Comparison of ENCODE assay signal across 14 cellular contexts in genomic region chr16:2533912-2534311, GRCh38. TPM values are rescaled to one million over a fixed set of nuclear protein-coding genes. Genes with fewer than 3 reads are reported as not detected.
A peak's percentile ranks its signal among the peaks of the same experiment; 100 is the strongest.
DNase-seq lines count a peak whose midpoint lies in the region; ATAC-seq and TF ChIP-seq lines count a peak whose summit lies in the region.
"Had no signal": no experiment of that assay in that cellular context is flagged by ENCODE, and none has a peak within 500 bp of the region (broad histone marks: within the 10 kb centered on the region; RNA-seq: fewer than 3 reads in every experiment).

No MANE protein-coding gene starts in this region.

- CTCF ChIA-PET in CD8-positive, alpha-beta T cell (lab: Charles Lee), result no interaction called here

- H3K36me3 Mint-ChIP-seq in CD8-positive, alpha-beta T cell, result peaks cover 20% of the 10 kb centered on the region
- no peaks in the 10 kb centered on the region for H3K36me3 Mint-ChIP-seq in activated naive CD8-positive, alpha-beta T cell treated with anti-CD3 and anti-CD28 coated beads, Interleukin-2, amount 10 ng/mL, durations not matched to agents 7 days and 5 days
- no peaks in the 10 kb centered on the region for H3K36me3 Mint-ChIP-seq in natural killer cell treated with Interleukin-12 subunit alpha and Interleukin-12 subunit beta and Interleukin-15 and Interleukin-18, amount 100 ng/mL, for 72 hours

- H3K4me3 Mint-ChIP-seq in CD8-positive, alpha-beta T cell, result peak overlapping the region; percentile 53
- H3K4me3 Mint-ChIP-seq in activated naive CD8-positive, alpha-beta T cell treated with anti-CD3 and anti-CD28 coated beads, Interleukin-2, amount 10 ng/mL, durations not matched to agents 7 days and 5 days, result peak overlapping the region; percentile 49
- H3K4me3 Mint-ChIP-seq in natural killer cell treated with Interleukin-12 subunit alpha and Interleukin-12 subunit beta and Interleukin-15 and Interleukin-18, amount 100 ng/mL, for 72 hours, result peak overlapping the region; percentile 66

- H3K4me1 Mint-ChIP-seq in CD8-positive, alpha-beta T cell (ENCODE audit: low read depth), result peaks cover 25% of the 10 kb centered on the region
- peaks cover 19% of the 10 kb centered on the region for H3K4me1 Mint-ChIP-seq in activated naive CD8-positive, alpha-beta T cell treated with anti-CD3 and anti-CD28 coated beads, Interleukin-2, amount 10 ng/mL, durations not matched to agents 7 days and 5 days
- H3K4me1 Mint-ChIP-seq in natural killer cell treated with Interleukin-12 subunit alpha and Interleukin-12 subunit beta and Interleukin-15 and Interleukin-18, amount 100 ng/mL, for 72 hours (ENCODE audit: low read depth in 2 of 2), result peaks cover 23 to 26% of the 10 kb centered on the region in 2 donors

- WGBS in smooth muscle cell (ENCODE audit: low lambda C conversion rate), result 95% methylated on average over 11 of the region's 11 CpGs

- intact Hi-C loops in CD8-positive, alpha-beta T cell (cut with DNase I, micrococcal nuclease), result loop anchor here (2.0 to 10.0 kb wide), 7 partner anchors 71 to 1949 kb away; partner anchors contain the start of genes CCNF (in 1 of the 2), CORO7 (in 1 of the 2), CREBBP (in 1 of the 2) and ELOB (in 1 of the 2)

- no peaks in the 10 kb centered on the region for H3K9me3 Mint-ChIP-seq in CD8-positive, alpha-beta T cell
- H3K9me3 Mint-ChIP-seq in activated naive CD8-positive, alpha-beta T cell treated with anti-CD3 and anti-CD28 coated beads, Interleukin-2, amount 10 ng/mL, durations not matched to agents 7 days and 5 days, result no peaks in the 10 kb centered on the region
- H3K9me3 Mint-ChIP-seq in natural killer cell treated with Interleukin-12 subunit alpha and Interleukin-12 subunit beta and Interleukin-15 and Interleukin-18, amount 100 ng/mL, for 72 hours, result no peaks in the 10 kb centered on the region

- no peak for DNase-seq in CD8-positive, alpha-beta T cell
- no peak for DNase-seq in activated naive CD8-positive, alpha-beta T cell treated with anti-CD3 and anti-CD28 coated beads, Interleukin-2, amount 10 ng/mL, durations not matched to agents 7 days and 5 days
- DNase-seq in natural killer cell treated with Interleukin-12 subunit alpha and Interleukin-12 subunit beta and Interleukin-15 and Interleukin-18, amount 100 ng/mL, for 72 hours (ENCODE audit: low spot score), result no peak
- no peak for DNase-seq in DMS153 (lab: John Stamatoyannopoulos, UW)
- no peak for DNase-seq in smooth muscle cell (lab: John Stamatoyannopoulos, UW; ENCODE audit: unreplicated experiment)
- DNase-seq: erythroblast; heart right ventricle; OCI-M1; retina; stimulated activated CD4-positive, alpha-beta T cell treated with anti-CD3 and anti-CD28 coated beads, Interleukin-2, amount 100 ng/mL, for 48 hours had no signal

- peak overlapping the region in 1 of 11 experiments; percentile 82; a peak in 3 of 22 replicates for H3K27ac ChIP-seq in BLaER1 treated with 17β-estradiol and CSF1 and Interleukin-3, amounts not matched to agents 10 nM and 100 nM
- H3K27ac ChIP-seq in CD8-positive, alpha-beta T cell (ENCODE audit: low read depth, low read length), result no peak overlapping the region
- H3K27ac ChIP-seq in smooth muscle cell (ENCODE audit: low read depth), result no peak overlapping the region

- no peaks in the 10 kb centered on the region for H3K27me3 Mint-ChIP-seq in CD8-positive, alpha-beta T cell (ENCODE audit: low read depth)
- no peaks in the 10 kb centered on the region for H3K27me3 Mint-ChIP-seq in activated naive CD8-positive, alpha-beta T cell treated with anti-CD3 and anti-CD28 coated beads, Interleukin-2, amount 10 ng/mL, durations not matched to agents 7 days and 5 days
- H3K27me3 Mint-ChIP-seq in natural killer cell treated with Interleukin-12 subunit alpha and Interleukin-12 subunit beta and Interleukin-15 and Interleukin-18, amount 100 ng/mL, for 72 hours, result no peaks in the 10 kb centered on the region

- H2AFZ ChIP-seq in smooth muscle cell (ENCODE audit: low read depth), result no peak overlapping the region

- H3K9ac ChIP-seq in BLaER1 treated with 17β-estradiol and CSF1 and Interleukin-3, amounts not matched to agents 10 nM and 100 nM, result peak overlapping the region in 2 of 11 experiments; percentile 82 to 89; a peak in 3 of 22 replicates
- H3K9ac ChIP-seq in smooth muscle cell (ENCODE audit: low read depth), result no peak overlapping the region

- peaks cover 33 to 75% (median 45%) of the 10 kb centered on the region in 10 experiments for H3K4me1 ChIP-seq in BLaER1 treated with 17β-estradiol and CSF1 and Interleukin-3, amounts not matched to agents 10 nM and 100 nM
- H3K4me1 ChIP-seq in CD8-positive, alpha-beta T cell (ENCODE audit: insufficient read depth, low read length), result peaks cover 20% of the 10 kb centered on the region
- H3K4me1 ChIP-seq in smooth muscle cell (ENCODE audit: low read depth), result peaks cover 6% of the 10 kb centered on the region

- H4K20me1 ChIP-seq in BLaER1 treated with 17β-estradiol and CSF1 and Interleukin-3, amounts not matched to agents 10 nM and 100 nM, result peaks cover 5 to 33% (median 10%) of the 10 kb centered on the region in 11 experiments; a peak in 21 of 22 replicates
- H4K20me1 ChIP-seq in smooth muscle cell (ENCODE audit: low read depth), result peaks cover 5% of the 10 kb centered on the region

- H3K79me2 ChIP-seq in smooth muscle cell (ENCODE audit: low read depth), result peaks cover 5% of the 10 kb centered on the region

- H3K27me3 ChIP-seq in BLaER1 treated with 17β-estradiol and CSF1 and Interleukin-3, amounts not matched to agents 10 nM and 100 nM, result no peaks in the 10 kb centered on the region
- H3K27me3 ChIP-seq in CD8-positive, alpha-beta T cell (ENCODE audit: insufficient read depth, low read length), result no peaks in the 10 kb centered on the region
- no peaks in the 10 kb centered on the region for H3K27me3 ChIP-seq in smooth muscle cell (ENCODE audit: low read depth)
- H3K27me3 ChIP-seq: heart right ventricle had no signal

- peaks cover 5 to 21% (median 16%) of the 10 kb centered on the region in 11 experiments; a peak in 21 of 22 replicates for H3K36me3 ChIP-seq in BLaER1 treated with 17β-estradiol and CSF1 and Interleukin-3, amounts not matched to agents 10 nM and 100 nM
- H3K36me3 ChIP-seq in CD8-positive, alpha-beta T cell (ENCODE audit: insufficient read depth, low read length), result peaks cover under 1% of the 10 kb centered on the region
- no peaks in the 10 kb centered on the region for H3K36me3 ChIP-seq in smooth muscle cell (ENCODE audit: low read depth)

- POLR2A ChIA-PET in CD8-positive, alpha-beta T cell (lab: Charles Lee), result interaction anchor here (3.5 kb wide), 1 partner anchor 379 kb away, joined by 16 read pairs; the partner anchor contains the start of gene TRAF7
- POLR2A ChIA-PET in activated naive CD8-positive, alpha-beta T cell treated with anti-CD3 and anti-CD28 coated beads, Interleukin-2, amount 10 ng/mL, durations not matched to agents 7 days and 5 days (lab: Charles Lee), result interaction anchor here (0.5 to 3.7 kb wide), 2 partner anchors 14 to 96 kb away, joined by 3 to 69 read pairs; partner anchors contain the start of gene AMDHD2

- no peak overlapping the region for H3K4me3 ChIP-seq in BLaER1 treated with 17β-estradiol and CSF1 and Interleukin-3, amounts not matched to agents 10 nM and 100 nM
- no peak overlapping the region for H3K4me3 ChIP-seq in CD8-positive, alpha-beta T cell (ENCODE audit: low read depth, low read length)
- H3K4me3 ChIP-seq in smooth muscle cell, result no peak overlapping the region

- no peak for ATAC-seq in CD8-positive, alpha-beta T cell
- ATAC-seq in activated naive CD8-positive, alpha-beta T cell treated with anti-CD3 and anti-CD28 coated beads, Interleukin-2, amount 10 ng/mL, durations not matched to agents 7 days and 5 days (ENCODE audit: low read depth), result no peak
- ATAC-seq in natural killer cell treated with Interleukin-12 subunit alpha and Interleukin-12 subunit beta and Interleukin-15 and Interleukin-18, amount 100 ng/mL, for 72 hours, result no peak
- ATAC-seq in HG03045 (IDR thresholded peaks at IDR 0.05; ENCODE audit: unreplicated experiment), result no peak
- ATAC-seq: heart right ventricle had no signal

- no peaks in the 10 kb centered on the region for H3K9me3 ChIP-seq in BLaER1 treated with 17β-estradiol and CSF1 and Interleukin-3, amounts not matched to agents 10 nM and 100 nM (replicated peaks in 1 of 11)
- H3K9me3 ChIP-seq in CD8-positive, alpha-beta T cell (ENCODE audit: low read length), result no peaks in the 10 kb centered on the region
- no peaks in the 10 kb centered on the region for H3K9me3 ChIP-seq in smooth muscle cell (replicated peaks; ENCODE audit: low read depth)
- H3K9me3 ChIP-seq: heart right ventricle had no signal

- no peak for TF ChIP-seq CTCF in CD8-positive, alpha-beta T cell (IDR thresholded peaks at IDR 0.05)
- TF ChIP-seq CTCF in smooth muscle cell (IDR thresholded peaks at IDR 0.05; ENCODE audit: borderline replicate concordance, insufficient read depth, poor library complexity, severe bottlenecking), result no peak

- H3K27ac Mint-ChIP-seq in CD8-positive, alpha-beta T cell, result peak overlapping the region; percentile 74
- H3K27ac Mint-ChIP-seq in activated naive CD8-positive, alpha-beta T cell treated with anti-CD3 and anti-CD28 coated beads, Interleukin-2, amount 10 ng/mL, durations not matched to agents 7 days and 5 days, result peak overlapping the region; percentile 81
- peak overlapping the region; percentile 60 to 95 for H3K27ac Mint-ChIP-seq in natural killer cell treated with Interleukin-12 subunit alpha and Interleukin-12 subunit beta and Interleukin-15 and Interleukin-18, amount 100 ng/mL, for 72 hours

- peak overlapping the region in 6 of 11 experiments; percentile 93 to 100 (median 98); a peak in 7 of 22 replicates for H3K4me2 ChIP-seq in BLaER1 treated with 17β-estradiol and CSF1 and Interleukin-3, amounts not matched to agents 10 nM and 100 nM
- no peak overlapping the region for H3K4me2 ChIP-seq in smooth muscle cell

- H3F3A ChIP-seq in smooth muscle cell (ENCODE audit: low read depth), result peaks cover 15% of the 10 kb centered on the region

RNA-seq across cellular contexts. Expression of gene CEMP1, which starts 2.7 kb away (rescaled TPM):
- under 1 TPM; 0.46 to 0.47 TPM for total RNA-seq in CD8-positive, alpha-beta T cell
- 1 to 10 TPM in 1 of 2 experiments, under 1 TPM in 1; 0.80 to 1.1 TPM for total RNA-seq in activated naive CD8-positive, alpha-beta T cell treated with anti-CD3 and anti-CD28 coated beads, Interleukin-2, amount 10 ng/mL, durations not matched to agents 7 days and 5 days
- total RNA-seq in natural killer cell treated with Interleukin-12 subunit alpha and Interleukin-12 subunit beta and Interleukin-15 and Interleukin-18, amount 100 ng/mL, for 72 hours, result not detected
- not detected in 2 replicates for total RNA-seq in smooth muscle cell
- polyA plus RNA-seq in smooth muscle cell, result 1.7 and 5.1 TPM in 2 replicates
- total RNA-seq: cerebellum, heart right ventricle, NCI-H460 had no signal

RNA-seq across cellular contexts. Expression of gene PDPK1, which starts 3.9 kb away (rescaled TPM):
- 10 to 100 TPM; 42.3 to 49.2 TPM for total RNA-seq in CD8-positive, alpha-beta T cell
- 10 to 100 TPM; 50.6 to 55.1 TPM for total RNA-seq in activated naive CD8-positive, alpha-beta T cell treated with anti-CD3 and anti-CD28 coated beads, Interleukin-2, amount 10 ng/mL, durations not matched to agents 7 days and 5 days
- 10 to 100 TPM; 71.3 to 76.8 TPM for total RNA-seq in natural killer cell treated with Interleukin-12 subunit alpha and Interleukin-12 subunit beta and Interleukin-15 and Interleukin-18, amount 100 ng/mL, for 72 hours
- total RNA-seq in smooth muscle cell, result 22.3 and 23.8 TPM in 2 replicates
- polyA plus RNA-seq in smooth muscle cell, result 16.4 and 25.4 TPM in 2 replicates

RNA-seq across cellular contexts. Expression of gene AMDHD2, which starts 13.7 kb away (rescaled TPM):
- total RNA-seq in CD8-positive, alpha-beta T cell, result 100 to 1,000 TPM; 212 to 226 TPM
- 10 to 100 TPM; 74.0 to 75.4 TPM for total RNA-seq in activated naive CD8-positive, alpha-beta T cell treated with anti-CD3 and anti-CD28 coated beads, Interleukin-2, amount 10 ng/mL, durations not matched to agents 7 days and 5 days
- 10 to 100 TPM; 34.1 to 63.9 TPM for total RNA-seq in natural killer cell treated with Interleukin-12 subunit alpha and Interleukin-12 subunit beta and Interleukin-15 and Interleukin-18, amount 100 ng/mL, for 72 hours
- 12.0 and 15.7 TPM in 2 replicates for total RNA-seq in smooth muscle cell
- polyA plus RNA-seq in smooth muscle cell, result 14.2 and 20.8 TPM in 2 replicates

RNA-seq across cellular contexts. Expression of gene ATP6V0C, which starts 20.2 kb away (rescaled TPM):
- total RNA-seq in CD8-positive, alpha-beta T cell, result 100 to 1,000 TPM; 260 TPM
- total RNA-seq in activated naive CD8-positive, alpha-beta T cell treated with anti-CD3 and anti-CD28 coated beads, Interleukin-2, amount 10 ng/mL, durations not matched to agents 7 days and 5 days, result 100 to 1,000 TPM; 117 to 122 TPM
- 100 to 1,000 TPM; 103 to 146 TPM for total RNA-seq in natural killer cell treated with Interleukin-12 subunit alpha and Interleukin-12 subunit beta and Interleukin-15 and Interleukin-18, amount 100 ng/mL, for 72 hours
- total RNA-seq in smooth muscle cell, result 50.5 and 99.2 TPM in 2 replicates
- polyA plus RNA-seq in smooth muscle cell, result 207 and 265 TPM in 2 replicates

RNA-seq across cellular contexts. Expression of gene TBC1D24, which starts 59.0 kb away (rescaled TPM):
- total RNA-seq in CD8-positive, alpha-beta T cell, result 1 to 10 TPM; 2.8 to 3.8 TPM
- 10 to 100 TPM; 16.5 to 17.9 TPM for total RNA-seq in activated naive CD8-positive, alpha-beta T cell treated with anti-CD3 and anti-CD28 coated beads, Interleukin-2, amount 10 ng/mL, durations not matched to agents 7 days and 5 days
- total RNA-seq in natural killer cell treated with Interleukin-12 subunit alpha and Interleukin-12 subunit beta and Interleukin-15 and Interleukin-18, amount 100 ng/mL, for 72 hours, result 10 to 100 TPM; 22.0 to 39.9 TPM
- 5.1 and 9.2 TPM in 2 replicates for total RNA-seq in smooth muscle cell
- 4.9 and 5.5 TPM in 2 replicates for polyA plus RNA-seq in smooth muscle cell
